Comparison of ENCODE assay signal across 23 cellular contexts in genomic region chrX:154779261-154779660, GRCh38. TPM values are rescaled to one million over a fixed set of nuclear protein-coding genes. Genes with fewer than 3 reads are reported as not detected.
DNase-seq lines count a peak whose midpoint lies in the region; ATAC-seq, FAIRE-seq and TF ChIP-seq lines count a peak whose summit lies in the region.
"Had no signal": no experiment of that assay in that cellular context is flagged by ENCODE, and none has a peak within 500 bp of the region (broad histone marks: within the 10 kb centered on the region; RNA-seq: fewer than 3 reads in every experiment).

No MANE protein-coding gene starts in this region.

- in situ Hi-C loops in K562 (cut with MboI): no loop called here

- ATAC-seq in K562 (no peak), body of pancreas (no peak)
- ATAC-seq: activated naive CD4-positive, alpha-beta T cell treated with anti-CD3 and anti-CD28 coated beads, Interleukin-2, amount 50 U/mL, for 72 hours had no signal

- no peak overlapping the region for H4K8ac ChIP-seq in mesenchymal stem cell (ENCODE audit: low read length)

- TF ChIP-seq POLR2A in K562 (conservative IDR thresholded peaks at IDR 0.05) (0 out of 2 replicates have a peak, but pooled peaks have one; percentile 10), body of pancreas (IDR thresholded peaks at IDR 0.05) (no peak)

- intact Hi-C loops in K562 (cut with micrococcal nuclease): no loop called here
- intact Hi-C loops in body of pancreas (cut with DNase I): no loop called here
- intact Hi-C loops in cardiac septum (cut with DNase I): no loop called here

- no peak for TF ChIP-seq CTCF in K562 (IDR thresholded peaks at IDR 0.05 in 2 of 3, conservative IDR thresholded peaks at IDR 0.05 in 1 of 3; ENCODE audit: insufficient read depth in 2 of 3, low read depth in 1 of 3, low read length in 3 of 3)
- TF ChIP-seq CTCF in body of pancreas (IDR thresholded peaks at IDR 0.05): no peak

- FAIRE-seq in K562 (lab: Jason Lieb, UNC): no peak

- H3K9me1 ChIP-seq in K562 (ENCODE audit: control insufficient read depth, insufficient read depth, low read length): peaks cover 4% of the 10 kb centered on the region

- TF ChIP-seq RAD21 in K562 (CRISPR knock-in tag; conservative IDR thresholded peaks at IDR 0.05 in 1 of 2, IDR thresholded peaks at IDR 0.05 in 1 of 2): no peak

- CTCF ChIA-PET in K562 (lab: Yijun Ruan, JAX; ENCODE audit: low intra/inter-chr PET ratio): no interaction called here

- H3K9ac ChIP-seq in K562 (ENCODE audit: insufficient read depth in 1 of 2, low read depth in 2 of 2, low read length in 2 of 2): no peak overlapping the region
- no peak overlapping the region for H3K9ac ChIP-seq in mesenchymal stem cell (ENCODE audit: low read length)
- H3K9ac ChIP-seq: BLaER1, neural progenitor cell had no signal

- H2AK5ac ChIP-seq in mesenchymal stem cell (ENCODE audit: low read length, severe bottlenecking): no peak overlapping the region

- TF ChIP-seq EP300 in K562 (IDR thresholded peaks at IDR 0.05; ENCODE audit: low read length): no peak

- DNase-seq in AG20443 (ENCODE audit: low spot score) (peak; percentile 51), LHCN-M2 (ENCODE audit: low read depth) (peak; percentile 92), K562 (ENCODE audit: extremely low read depth in 1 of 4, low spot score in 3 of 4) (no peak), mesenchymal stem cell (peak; percentile 55), body of pancreas (no peak), cardiac septum (ENCODE audit: low spot score) (no peak), HT-29 (ENCODE audit: low spot score) (no peak)
- no peak for DNase-seq in activated CD4-positive, alpha-beta T cell treated with anti-CD3 and anti-CD28 coated beads, Interleukin-2, amount 50 U/mL, for 4 hours
- DNase-seq: activated CD4-positive, alpha-beta memory T cell treated with anti-CD3 and anti-CD28 coated beads, Interleukin-2, amount 10 ng/mL, durations not matched to agents 7 days and 5 days; activated T-cell treated with anti-CD3 and anti-CD28 coated beads, Interleukin-2, amount 50 U/mL, for 1 hour; dorsolateral prefrontal cortex; erythroblast; NCI-H187; spleen; T-helper 1 cell; testis had no signal

- POLR2A ChIA-PET in K562 (lab: Yijun Ruan, JAX): interaction anchor here (0.6 to 8.2 kb wide), 11 partner anchors 10 to 60 kb away, joined by 3 to 94 read pairs (median 5); partner anchors contain the start of gene DKC1

- H3K18ac ChIP-seq in mesenchymal stem cell (ENCODE audit: low read depth in 1 of 2, low read length in 2 of 2): no peak overlapping the region

- peak overlapping the region; percentile 24; the same call in 1 of the 3 replicates for H3K27ac ChIP-seq in K562 (ENCODE audit: extremely low read depth, low read depth, low read length)
- no peak overlapping the region for H3K27ac ChIP-seq in mesenchymal stem cell (ENCODE audit: low read length, poor library complexity, severe bottlenecking)
- H3K27ac ChIP-seq in body of pancreas: no peak overlapping the region
- H3K27ac ChIP-seq: BLaER1, cardiac muscle cell, neural progenitor cell, spleen, testis, VCaP had no signal

- H3K79me2 ChIP-seq in K562 (ENCODE audit: control insufficient read depth, insufficient read depth, low read length): peaks cover 29% of the 10 kb centered on the region

- no peak overlapping the region for H3K4me2 ChIP-seq in K562 (ENCODE audit: insufficient read depth, low read length)
- H3K4me2 ChIP-seq in mesenchymal stem cell (ENCODE audit: low read length, poor library complexity, severe bottlenecking): no peak overlapping the region
- H3K4me2 ChIP-seq: BLaER1, neural progenitor cell had no signal

- WGBS in K562 (ENCODE audit: insufficient coverage, low coverage, missing lambda C conversion rate): 58% methylated on average over 3 of the region's 4 CpGs
- 93% methylated on average over 2 of the region's 4 CpGs for WGBS in mesenchymal stem cell
- 83 to 85% methylated on average over 2 to 4 of the region's 4 CpGs for WGBS in body of pancreas, 2 donors

- no peak overlapping the region for H4K91ac ChIP-seq in mesenchymal stem cell (ENCODE audit: low read length)

- H2BK5ac ChIP-seq in mesenchymal stem cell (ENCODE audit: low read depth, low read length, poor library complexity, severe bottlenecking): no peak overlapping the region

- H3K4me3 ChIP-seq in K562 (no peak overlapping the region), mesenchymal stem cell (ENCODE audit: insufficient read depth in 1 of 2, low read depth in 1 of 2, low read length in 2 of 2) (peak overlapping the region in 1 of 2 experiments; percentile 40), body of pancreas (no peak overlapping the region)
- H3K4me3 ChIP-seq: BLaER1, cardiac muscle cell, dorsolateral prefrontal cortex, neural progenitor cell, spleen, testis had no signal

- no peak overlapping the region for H2BK15ac ChIP-seq in mesenchymal stem cell (ENCODE audit: low read depth, poor library complexity, severe bottlenecking)

- no peak overlapping the region for H2BK120ac ChIP-seq in mesenchymal stem cell (ENCODE audit: low read depth, low read length)

- no peaks in the 10 kb centered on the region for H3K9me3 ChIP-seq in K562 (replicated peaks; ENCODE audit: control insufficient read depth, insufficient read depth, low read depth, low read length)
- H3K9me3 ChIP-seq in mesenchymal stem cell (ENCODE audit: control insufficient read depth, low read length): no peaks in the 10 kb centered on the region
- H3K9me3 ChIP-seq in body of pancreas: no peaks in the 10 kb centered on the region
- H3K9me3 ChIP-seq: BLaER1, spleen, testis had no signal

- H2AFZ ChIP-seq in K562 (ENCODE audit: low read depth, low read length): no peak overlapping the region
- H2AFZ ChIP-seq in mesenchymal stem cell (ENCODE audit: low read depth, low read length): no peak overlapping the region
- H2AFZ ChIP-seq: neural progenitor cell had no signal

- H3K27me3 ChIP-seq in K562 (ENCODE audit: control insufficient read depth in 2 of 2, insufficient read depth in 2 of 2, low read length in 2 of 2) (no peaks in the 10 kb centered on the region), mesenchymal stem cell (ENCODE audit: control insufficient read depth in 1 of 2, insufficient read depth in 1 of 2, low read length in 2 of 2) (no peaks in the 10 kb centered on the region), body of pancreas (no peaks in the 10 kb centered on the region)
- H3K27me3 ChIP-seq: cardiac muscle cell, neural progenitor cell, spleen, testis had no signal

- peaks cover 24% of the 10 kb centered on the region for H4K20me1 ChIP-seq in K562 (replicated peaks; ENCODE audit: control insufficient read depth, insufficient read depth, low read length)

- no peak overlapping the region for H3K14ac ChIP-seq in mesenchymal stem cell (ENCODE audit: low read length in 2 of 2)

- no peaks in the 10 kb centered on the region for H3K79me1 ChIP-seq in mesenchymal stem cell (replicated peaks; ENCODE audit: low read length, poor library complexity, severe bottlenecking)

- H2BK12ac ChIP-seq in mesenchymal stem cell (ENCODE audit: low read length in 2 of 2): no peak overlapping the region

- H3K36me3 ChIP-seq in K562 (ENCODE audit: control insufficient read depth, insufficient read depth, low read length): peaks cover 96% of the 10 kb centered on the region
- peaks cover 31 to 40% of the 10 kb centered on the region in 2 experiments for H3K36me3 ChIP-seq in mesenchymal stem cell (ENCODE audit: control insufficient read depth in 1 of 2, insufficient read depth in 2 of 2, low read depth in 1 of 2, low read length in 2 of 2)
- peaks cover 0 to 4% of the 10 kb centered on the region in 2 donors for H3K36me3 ChIP-seq in body of pancreas (replicated peaks in 1 of 2; ENCODE audit: insufficient read depth in 1 of 2, low read depth in 2 of 2)
- H3K36me3 ChIP-seq: neural progenitor cell had no signal

- no peak overlapping the region for H3K23ac ChIP-seq in mesenchymal stem cell (ENCODE audit: low read length in 2 of 2)

- H3K4ac ChIP-seq in mesenchymal stem cell (ENCODE audit: low read depth in 1 of 2, low read length in 2 of 2): no peak overlapping the region

- BruUV-seq in K562 (replicated peaks; lab: Mats Ljungman, UMichigan): no TSS peak

- H3K4me1 ChIP-seq in K562 (replicated peaks in 1 of 2; ENCODE audit: control insufficient read depth in 2 of 2, insufficient read depth in 2 of 2, low read length in 2 of 2): peaks cover 11 to 14% of the 10 kb centered on the region in 2 experiments
- H3K4me1 ChIP-seq in mesenchymal stem cell (ENCODE audit: control insufficient read depth, insufficient read depth, low read depth, low read length): no peaks in the 10 kb centered on the region
- H3K4me1 ChIP-seq in body of pancreas: no peaks in the 10 kb centered on the region
- H3K4me1 ChIP-seq: neural progenitor cell, testis had no signal

RNA-seq across cellular contexts. Expression of gene DKC1, which starts 16.6 kb away (rescaled TPM):
- total RNA-seq in LHCN-M2 (2014; rRNA removed) (40.5 and 46.2 TPM in 2 replicates), K562 (2014; rRNA removed) (160 and 212 TPM in 2 replicates), K562 (2014; rRNA removed; fragmentation: Illumina TruSeq; extraction: Trizol) (208 and 229 TPM in 2 replicates), K562 (2015; rRNA removed; fragmentation: Illumina TruSeq; extraction: Trizol) (239 and 241 TPM in 2 replicates), K562 (2021) (191 and 205 TPM in 2 replicates), body of pancreas (10 to 100 TPM; 17.9 to 26.0 TPM), cardiac septum (22.4 TPM)
- polyA plus RNA-seq in LHCN-M2 (2012): 33.2 TPM
- 654 and 916 TPM in 2 replicates for total RNA-seq in K562 (2011; cell fraction: chromatin; rRNA removed; ENCODE audit: low replicate concordance)
- total RNA-seq in K562 (2011; cell fraction: nucleolus; rRNA removed): 268 and 327 TPM in 2 replicates
- total RNA-seq in K562 (2011; cell fraction: nucleoplasm; rRNA removed): 529 and 542 TPM in 2 replicates
- polyA plus RNA-seq in K562 (2011; rRNA removed) (210 and 219 TPM in 2 replicates), K562 (2014; fragmentation: Illumina TruSeq; extraction: Trizol) (250 and 260 TPM in 2 replicates), K562 (2014; fragmentation: Nextera tagmentation; extraction: Ambion mirVana) (100 to 1,000 TPM; 209 to 313 TPM), K562 (2014; rRNA removed) (217 and 230 TPM in 2 replicates)
- 115 and 148 TPM in 2 replicates for polyA plus RNA-seq in K562 (2011; cell fraction: cytosol; rRNA removed)
- 348 and 507 TPM in 2 replicates for polyA plus RNA-seq in K562 (2011; cell fraction: nucleus; rRNA removed)
- polyA plus RNA-seq in K562 (2012): 129 and 208 TPM in 2 replicates
- polyA minus RNA-seq in K562 (2011; rRNA and poly(A)+ RNA removed): 341 and 365 TPM in 2 replicates
- polyA minus RNA-seq in K562 (2011; cell fraction: cytosol; rRNA and poly(A)+ RNA removed): 89.2 and 121 TPM in 2 replicates
- polyA minus RNA-seq in K562 (2011; cell fraction: nucleus; rRNA and poly(A)+ RNA removed): 172 and 307 TPM in 2 replicates
- polyA plus RNA-seq in mesenchymal stem cell (2013, experiment 1 of 2): 31.1 TPM
- 35.1 TPM for polyA plus RNA-seq in mesenchymal stem cell (2013, experiment 2 of 2)
- 101 and 103 TPM in 2 replicates for total RNA-seq in HT-29 (2014; rRNA removed; shearing (Covaris generic))

RNA-seq across cellular contexts. Expression of gene MPP1, which starts 26.0 kb away (rescaled TPM):
- total RNA-seq in LHCN-M2 (2014; rRNA removed): 23.2 and 27.2 TPM in 2 replicates
- polyA plus RNA-seq in LHCN-M2 (2012): 21.3 TPM
- 409 and 526 TPM in 2 replicates for total RNA-seq in K562 (2011; cell fraction: chromatin; rRNA removed; ENCODE audit: low replicate concordance)
- total RNA-seq in K562 (2011; cell fraction: nucleolus; rRNA removed): 213 and 246 TPM in 2 replicates
- total RNA-seq in K562 (2011; cell fraction: nucleoplasm; rRNA removed): 345 and 458 TPM in 2 replicates
- total RNA-seq in K562 (2014; rRNA removed): 276 and 289 TPM in 2 replicates
- total RNA-seq in K562 (2014; rRNA removed; fragmentation: Illumina TruSeq; extraction: Trizol): 267 and 280 TPM in 2 replicates
- total RNA-seq in K562 (2015; rRNA removed; fragmentation: Illumina TruSeq; extraction: Trizol): 220 and 227 TPM in 2 replicates
- 290 and 305 TPM in 2 replicates for total RNA-seq in K562 (2021)
- polyA plus RNA-seq in K562 (2011; rRNA removed): 354 and 391 TPM in 2 replicates
- 231 and 288 TPM in 2 replicates for polyA plus RNA-seq in K562 (2011; cell fraction: cytosol; rRNA removed)
- polyA plus RNA-seq in K562 (2011; cell fraction: nucleus; rRNA removed): 756 and 889 TPM in 2 replicates
- 313 and 332 TPM in 2 replicates for polyA plus RNA-seq in K562 (2012)
- polyA plus RNA-seq in K562 (2014; fragmentation: Illumina TruSeq; extraction: Trizol): 339 and 395 TPM in 2 replicates
- 100 to 1,000 TPM; 271 to 305 TPM for polyA plus RNA-seq in K562 (2014; fragmentation: Nextera tagmentation; extraction: Ambion mirVana)
- 283 and 336 TPM in 2 replicates for polyA plus RNA-seq in K562 (2014; rRNA removed)
- polyA minus RNA-seq in K562 (2011; rRNA and poly(A)+ RNA removed): 344 and 367 TPM in 2 replicates
- polyA minus RNA-seq in K562 (2011; cell fraction: cytosol; rRNA and poly(A)+ RNA removed): 226 and 236 TPM in 2 replicates
- polyA minus RNA-seq in K562 (2011; cell fraction: nucleus; rRNA and poly(A)+ RNA removed): 190 and 313 TPM in 2 replicates
- polyA plus RNA-seq in mesenchymal stem cell (2013, experiment 1 of 2): 24.8 TPM
- 26.0 TPM for polyA plus RNA-seq in mesenchymal stem cell (2013, experiment 2 of 2)
- 10 to 100 TPM; 24.9 to 31.6 TPM for total RNA-seq in body of pancreas
- 30.0 TPM for total RNA-seq in cardiac septum
- total RNA-seq in HT-29 (2014; rRNA removed; shearing (Covaris generic)): not detected in 2 replicates

RNA-seq across cellular contexts. Expression of gene GAB3, which starts 28.4 kb away (rescaled TPM):
- total RNA-seq in LHCN-M2 (2014; rRNA removed) (2.4 and 12.5 TPM in 2 replicates), K562 (2014; rRNA removed) (19.8 and 20.7 TPM in 2 replicates), K562 (2014; rRNA removed; fragmentation: Illumina TruSeq; extraction: Trizol) (22.7 and 24.8 TPM in 2 replicates), K562 (2015; rRNA removed; fragmentation: Illumina TruSeq; extraction: Trizol) (16.1 TPM in 2 replicates), K562 (2021) (23.3 and 25.6 TPM in 2 replicates), body of pancreas (1 to 10 TPM in 1 of 2 donors, under 1 TPM in 1; 0.66 to 3.4 TPM), cardiac septum (17.7 TPM)
- 1.9 TPM for polyA plus RNA-seq in LHCN-M2 (2012)
- total RNA-seq in K562 (2011; cell fraction: chromatin; rRNA removed; ENCODE audit: low replicate concordance): 51.8 and 65.2 TPM in 2 replicates
- 18.2 and 24.6 TPM in 2 replicates for total RNA-seq in K562 (2011; cell fraction: nucleolus; rRNA removed)
- 34.5 and 48.9 TPM in 2 replicates for total RNA-seq in K562 (2011; cell fraction: nucleoplasm; rRNA removed)
- polyA plus RNA-seq in K562 (2011; rRNA removed) (21.4 and 30.7 TPM in 2 replicates), K562 (2014; fragmentation: Illumina TruSeq; extraction: Trizol) (26.2 and 31.4 TPM in 2 replicates), K562 (2014; fragmentation: Nextera tagmentation; extraction: Ambion mirVana) (10 to 100 TPM; 19.3 to 20.1 TPM), K562 (2014; rRNA removed) (18.3 and 20.2 TPM in 2 replicates)
- polyA plus RNA-seq in K562 (2011; cell fraction: cytosol; rRNA removed): 16.3 and 21.7 TPM in 2 replicates
- polyA plus RNA-seq in K562 (2011; cell fraction: nucleus; rRNA removed): 86.0 and 94.1 TPM in 2 replicates
- polyA plus RNA-seq in K562 (2012): 13.4 and 13.5 TPM in 2 replicates
- 28.3 and 33.3 TPM in 2 replicates for polyA minus RNA-seq in K562 (2011; rRNA and poly(A)+ RNA removed)
- polyA minus RNA-seq in K562 (2011; cell fraction: cytosol; rRNA and poly(A)+ RNA removed): 22.1 and 22.8 TPM in 2 replicates
- polyA minus RNA-seq in K562 (2011; cell fraction: nucleus; rRNA and poly(A)+ RNA removed): 20.6 and 33.1 TPM in 2 replicates
- polyA plus RNA-seq in mesenchymal stem cell (2013, experiment 1 of 2): 2.8 TPM
- 2.4 TPM for polyA plus RNA-seq in mesenchymal stem cell (2013, experiment 2 of 2)
- total RNA-seq in HT-29 (2014; rRNA removed; shearing (Covaris generic)): 0.08 TPM in 1 of 2 replicates, not detected in the other
- polyA plus RNA-seq: cardiac muscle cell had no signal

RNA-seq across cellular contexts. Expression of gene SMIM9, which starts 55.2 kb away (rescaled TPM):
- total RNA-seq in LHCN-M2 (2014; rRNA removed): not detected in 2 replicates
- polyA plus RNA-seq in LHCN-M2 (2012): not detected
- total RNA-seq in K562 (2011; cell fraction: chromatin; rRNA removed; ENCODE audit: low replicate concordance): not detected in 2 replicates
- not detected in 2 replicates for total RNA-seq in K562 (2011; cell fraction: nucleolus; rRNA removed)
- not detected in 2 replicates for total RNA-seq in K562 (2011; cell fraction: nucleoplasm; rRNA removed)
- total RNA-seq in K562 (2014; rRNA removed): not detected in 2 replicates
- total RNA-seq in K562 (2014; rRNA removed; fragmentation: Illumina TruSeq; extraction: Trizol): not detected in 2 replicates
- not detected in 2 replicates for total RNA-seq in K562 (2015; rRNA removed; fragmentation: Illumina TruSeq; extraction: Trizol)
- not detected in 2 replicates for total RNA-seq in K562 (2021)
- polyA plus RNA-seq in K562 (2011; rRNA removed): not detected in 2 replicates
- polyA plus RNA-seq in K562 (2011; cell fraction: cytosol; rRNA removed): not detected in 2 replicates
- not detected in 2 replicates for polyA plus RNA-seq in K562 (2011; cell fraction: nucleus; rRNA removed)
- polyA plus RNA-seq in K562 (2012): not detected in 2 replicates
- not detected in 2 replicates for polyA plus RNA-seq in K562 (2014; fragmentation: Illumina TruSeq; extraction: Trizol)
- polyA plus RNA-seq in K562 (2014; fragmentation: Nextera tagmentation; extraction: Ambion mirVana): under 1 TPM in 1 of 2 experiments, not detected in 1; 0.08 TPM
- polyA plus RNA-seq in K562 (2014; rRNA removed): not detected in 2 replicates
- not detected in 2 replicates for polyA minus RNA-seq in K562 (2011; rRNA and poly(A)+ RNA removed)
- not detected in 2 replicates for polyA minus RNA-seq in K562 (2011; cell fraction: cytosol; rRNA and poly(A)+ RNA removed)
- polyA minus RNA-seq in K562 (2011; cell fraction: nucleus; rRNA and poly(A)+ RNA removed): not detected in 2 replicates
- not detected for polyA plus RNA-seq in mesenchymal stem cell (2013, experiment 1 of 2)
- polyA plus RNA-seq in mesenchymal stem cell (2013, experiment 2 of 2): not detected
- not detected for total RNA-seq in body of pancreas
- not detected for total RNA-seq in cardiac septum
- not detected in 2 replicates for total RNA-seq in HT-29 (2014; rRNA removed; shearing (Covaris generic))
- total RNA-seq: activated CD4-positive, alpha-beta memory T cell treated with anti-CD3 and anti-CD28 coated beads, Interleukin-2, amount 10 ng/mL, durations not matched to agents 7 days and 5 days; activated naive CD4-positive, alpha-beta T cell treated with anti-CD3 and anti-CD28 coated beads, Interleukin-2, amount 50 U/mL, for 72 hours; cardiac muscle cell; mesothelial cell of epicardium; pulmonary artery endothelial cell had no signal
- polyA plus RNA-seq: cardiac muscle cell, spleen had no signal

Comparison
In these comparisons a context has a peak if more than half of its experiments do, and no peak if none do; other contexts are left out.
1. DNase-seq: peak in AG20443 (single experiment), LHCN-M2 (single experiment) and mesenchymal stem cell (single experiment); none in K562 (0 of 4), body of pancreas (0 of 4), activated CD4-positive, alpha-beta T cell treated with anti-CD3 and anti-CD28 coated beads, Interleukin-2, amount 50 U/mL, for 4 hours (0 of 2), cardiac septum (single experiment) and HT-29 (single experiment).
2. RNA of gene MPP1, which starts 26.0 kb away (total RNA-seq): 213 to 526 TPM in K562, 24.9 to 31.6 TPM in body of pancreas, 30.0 TPM in cardiac septum (single experiment) and 23.2 to 27.2 TPM in LHCN-M2; not detected in HT-29; every median in the first group is over 10 times any median in the second.